In genomic region chr19:35518313-35518712, GRCh38 we compare ENCODE assay signal across 12 cellular contexts. TPM values are rescaled to one million over a fixed set of nuclear protein-coding genes. Genes with fewer than 3 reads are reported as not detected.
DNase-seq lines count a peak whose midpoint lies in the region; ATAC-seq and TF ChIP-seq lines count a peak whose summit lies in the region.
"Had no signal": no experiment of that assay in that cellular context is flagged by ENCODE, and none has a peak within 500 bp of the region (broad histone marks: within the 10 kb centered on the region; RNA-seq: fewer than 3 reads in every experiment).

No MANE protein-coding gene starts in this region.

- H3K4me1 ChIP-seq in trophoblast cell (ENCODE audit: control insufficient read depth in 1 of 2, insufficient read depth in 2 of 2, low read length in 2 of 2) (no peaks in the 10 kb centered on the region), ovary (ENCODE audit: insufficient read depth) (peaks cover 3% of the 10 kb centered on the region)
- H3K4me1 ChIP-seq: Peyer's patch had no signal

- no peak overlapping the region for H3K4ac ChIP-seq in trophoblast cell (ENCODE audit: low read depth, low read length)

- H3K14ac ChIP-seq in trophoblast cell (ENCODE audit: low read length): no peak overlapping the region

- TF ChIP-seq EP300 in ovary (IDR thresholded peaks at IDR 0.05): no peak

- no peak overlapping the region for H2BK5ac ChIP-seq in trophoblast cell (ENCODE audit: low read depth, low read length, poor library complexity)

- no peak overlapping the region for H3K4me3 ChIP-seq in trophoblast cell (ENCODE audit: low read depth, low read length)
- no peak overlapping the region for H3K4me3 ChIP-seq in ovary
- H3K4me3 ChIP-seq: K562, Peyer's patch had no signal

- H3K36me3 ChIP-seq in trophoblast cell (ENCODE audit: control insufficient read depth in 1 of 2, insufficient read depth in 2 of 2, low read length in 2 of 2) (no peaks in the 10 kb centered on the region), ovary (no peaks in the 10 kb centered on the region)
- H3K36me3 ChIP-seq: Peyer's patch had no signal

- H3K27me3 ChIP-seq in trophoblast cell (ENCODE audit: insufficient read depth, low read length): no peaks in the 10 kb centered on the region
- no peaks in the 10 kb centered on the region for H3K27me3 ChIP-seq in ovary
- H3K27me3 ChIP-seq: Peyer's patch had no signal

- WGBS in trophoblast cell (ENCODE audit: extremely low coverage, insufficient coverage, insufficient read length): no CpG with 5 or more reads among the region's 6 CpGs
- WGBS in ovary, 3 donors: 38 to 52% (median 43%) methylated on average over 6 of the region's 6 CpGs

- H2AFZ ChIP-seq in trophoblast cell (ENCODE audit: insufficient read depth, low read length, poor library complexity): no peak overlapping the region

- no peak overlapping the region for H4K12ac ChIP-seq in trophoblast cell (ENCODE audit: low read depth, low read length)

- no peak overlapping the region for H4K8ac ChIP-seq in trophoblast cell (ENCODE audit: low read depth, low read length)

- no peak overlapping the region for H2BK120ac ChIP-seq in trophoblast cell (ENCODE audit: insufficient read depth, low read length, poor library complexity)

- no peak overlapping the region for H2AK5ac ChIP-seq in trophoblast cell (ENCODE audit: low read length)

- H3K9me3 ChIP-seq in trophoblast cell (ENCODE audit: insufficient read depth, low read depth, low read length) (no peaks in the 10 kb centered on the region), ovary (no peaks in the 10 kb centered on the region)
- H3K9me3 ChIP-seq: Peyer's patch had no signal

- H3K18ac ChIP-seq in trophoblast cell (ENCODE audit: low read length): no peak overlapping the region

- no peaks in the 10 kb centered on the region for H3K79me1 ChIP-seq in trophoblast cell (ENCODE audit: low read length)

- TF ChIP-seq POLR2A in ovary (IDR thresholded peaks at IDR 0.05): no peak

- DNase-seq in EH (ENCODE audit: low read depth): peak; percentile 98
- DNase-seq in RPMI7951 (ENCODE audit: low read depth): peak; percentile 90
- DNase-seq in fibroblast of gingiva (ENCODE audit: low read depth): peak; percentile 93
- peak; percentile 27 to 62 for DNase-seq in trophoblast cell
- no peak for DNase-seq in SHP77 (lab: John Stamatoyannopoulos, UW)
- DNase-seq in stimulated activated CD4-positive, alpha-beta T cell treated with anti-CD3 and anti-CD28 coated beads, Interleukin-4, amount 100 ng/mL, for 1 hour: no peak
- no peak for DNase-seq in ovary
- DNase-seq: NCI-H2107, nephron progenitor cell, Peyer's patch had no signal

- H4K91ac ChIP-seq in trophoblast cell (ENCODE audit: low read depth, low read length): no peak overlapping the region

- no peak overlapping the region for H3K4me2 ChIP-seq in trophoblast cell (ENCODE audit: low read length)

- no peak overlapping the region for H3K9ac ChIP-seq in trophoblast cell (ENCODE audit: low read length)

- no peak overlapping the region for H3K27ac ChIP-seq in trophoblast cell (ENCODE audit: low read depth, low read length)
- H3K27ac ChIP-seq in ovary: no peak overlapping the region
- H3K27ac ChIP-seq: Peyer's patch had no signal

- TF ChIP-seq CTCF in ovary (IDR thresholded peaks at IDR 0.05): no peak

- ATAC-seq in GM21717 (IDR thresholded peaks at IDR 0.05; ENCODE audit: unreplicated experiment): no peak
- ATAC-seq: K562 had no signal

- H3K23ac ChIP-seq in trophoblast cell (ENCODE audit: low read length): no peak overlapping the region

- intact Hi-C loops in ovary (cut with DNase I): no loop called here

- H2BK12ac ChIP-seq in trophoblast cell (ENCODE audit: low read length): no peak overlapping the region

- no peaks in the 10 kb centered on the region for H3K79me2 ChIP-seq in trophoblast cell (ENCODE audit: control insufficient read depth, insufficient read depth, low read length, poor library complexity)

RNA-seq across cellular contexts. Expression of gene DMKN, which starts 4.9 kb away (rescaled TPM):
- total RNA-seq in RPMI7951 (2014; rRNA removed; shearing (Covaris generic)): 2.9 TPM in 1 of 2 replicates, not detected in the other
- polyA plus RNA-seq in trophoblast cell (2013): 153 and 164 TPM in 2 replicates
- 100 to 1,000 TPM in 3 of 7 donors, 10 to 100 TPM in 4; 82.1 to 177 (median 98.4) TPM for total RNA-seq in ovary
- polyA plus RNA-seq in ovary: 10 to 100 TPM; 58.3 to 59.0 TPM

RNA-seq across cellular contexts. Expression of gene SBSN, which starts 9.8 kb away (rescaled TPM):
- not detected in 2 replicates for total RNA-seq in RPMI7951 (2014; rRNA removed; shearing (Covaris generic))
- 7.9 TPM in 2 replicates for polyA plus RNA-seq in trophoblast cell (2013)
- not detected for total RNA-seq in ovary
- not detected for polyA plus RNA-seq in ovary
- polyA plus RNA-seq: K562 had no signal

RNA-seq across cellular contexts. Expression of gene GAPDHS, which starts 14.9 kb away (rescaled TPM):
- total RNA-seq in RPMI7951 (2014; rRNA removed; shearing (Covaris generic)): 0.20 TPM in 1 of 2 replicates, not detected in the other
- not detected in 2 replicates for polyA plus RNA-seq in trophoblast cell (2013)
- total RNA-seq in ovary: not detected
- polyA plus RNA-seq in ovary: not detected
- total RNA-seq: K562 had no signal

RNA-seq across cellular contexts. Expression of gene TMEM147, which starts 27.1 kb away (rescaled TPM):
- 133 and 153 TPM in 2 replicates for total RNA-seq in RPMI7951 (2014; rRNA removed; shearing (Covaris generic))
- 74.2 and 81.6 TPM in 2 replicates for polyA plus RNA-seq in trophoblast cell (2013)
- 10 to 100 TPM; 61.4 to 87.7 (median 66.8) TPM for total RNA-seq in ovary
- polyA plus RNA-seq in ovary: 100 to 1,000 TPM in 1 of 2 donors, 10 to 100 TPM in 1; 80.9 to 105 TPM

RNA-seq across cellular contexts. Expression of gene KRTDAP, which starts 28.0 kb away (rescaled TPM):
- not detected in 2 replicates for total RNA-seq in RPMI7951 (2014; rRNA removed; shearing (Covaris generic))
- 1.4 TPM in 2 replicates for polyA plus RNA-seq in trophoblast cell (2013)
- 1 to 10 TPM in 1 of 7 donors, under 1 TPM in 4, not detected in 2; 0.54 to 1.6 (median 0.75) TPM for total RNA-seq in ovary
- not detected for polyA plus RNA-seq in ovary
- total RNA-seq: K562, Peyer's patch had no signal
- polyA plus RNA-seq: K562 had no signal

Comparison
In these comparisons a context has a peak if more than half of its experiments do, and no peak if none do; other contexts are left out.
1. DNase-seq: peak in EH (single experiment), RPMI7951 (single experiment), fibroblast of gingiva (single experiment) and trophoblast cell (2 of 2); none in SHP77 (0 of 2), stimulated activated CD4-positive, alpha-beta T cell treated with anti-CD3 and anti-CD28 coated beads, Interleukin-4, amount 100 ng/mL, for 1 hour (single experiment) and ovary (0 of 5).
2. RNA of gene DMKN, which starts 4.9 kb away (total RNA-seq): 82.1 to 177 TPM in ovary; 2.9 TPM in RPMI7951; every median in the first group is over 10 times any median in the second.